In the genomic region with DNA sequence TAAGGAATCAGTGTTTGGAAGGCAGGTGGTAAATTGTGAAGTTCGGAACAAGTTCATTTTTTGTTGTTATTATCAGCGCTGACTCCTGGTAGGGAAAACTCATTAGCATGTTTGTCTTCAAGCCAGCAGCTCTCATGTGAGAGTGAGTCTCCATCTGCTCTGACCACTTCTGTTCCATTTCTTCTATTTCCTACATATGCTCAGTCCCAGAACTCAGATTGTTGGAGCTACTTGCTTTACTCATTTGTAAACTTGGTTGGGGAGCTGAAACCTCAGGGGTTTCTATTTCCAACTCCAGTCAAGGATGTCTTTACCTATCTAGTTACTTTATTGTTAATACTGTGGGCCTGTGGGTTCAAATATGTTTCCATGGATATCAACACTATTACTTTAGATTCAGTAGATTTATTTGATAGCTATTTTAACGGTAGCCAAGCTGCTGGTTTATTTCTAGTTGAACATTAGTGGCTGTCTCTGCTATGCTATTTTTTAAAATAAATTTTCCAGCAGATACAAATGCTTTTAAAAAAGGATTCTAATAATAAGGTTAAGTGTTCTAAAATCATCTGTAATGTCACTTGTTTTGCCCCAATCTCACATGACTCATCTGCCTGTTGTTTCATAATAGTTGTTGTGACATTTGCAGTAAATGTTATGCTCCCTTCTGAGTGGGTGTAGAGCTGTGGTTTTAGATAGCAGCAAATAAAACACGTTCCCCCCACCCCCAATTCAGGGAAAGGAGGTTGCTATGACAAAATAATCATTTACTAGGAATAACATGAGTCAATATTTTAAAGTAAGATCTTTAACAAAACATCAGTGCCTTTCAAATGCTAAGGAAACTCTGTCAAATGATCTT, we compare ENCODE assay signal across 8 cellular contexts.
DNase-seq lines count a peak whose midpoint lies in the region; ATAC-seq, FAIRE-seq and TF ChIP-seq lines count a peak whose summit lies in the region.
"Had no signal": no experiment of that assay in that cellular context is flagged by ENCODE, and none has a peak within 500 bp of the region (broad histone marks: within the 10 kb centered on the region; RNA-seq: fewer than 3 reads in every experiment).

No MANE protein-coding gene starts in this region.

- no peaks in the 10 kb centered on the region for H3K27me3 Mint-ChIP-seq in stimulated activated naive B cell treated with anti-CD40 and anti-IgM and Interleukin-4, amounts not matched to agents 10 μg/mL and 1 μg/mL and 100 μg/mL, for 72 hours

- FAIRE-seq in RCC 7860 (lab: Jason Lieb, UNC), result no peak

- peak; percentile 88 for ATAC-seq in gastroesophageal sphincter
- peak; percentile 78 to 80 for ATAC-seq in stimulated activated naive B cell treated with anti-CD40 and anti-IgM and Interleukin-4, amounts not matched to agents 10 μg/mL and 1 μg/mL and 100 μg/mL, for 72 hours (replicated peaks)
- ATAC-seq in HG03457 (IDR thresholded peaks at IDR 0.05; ENCODE audit: unreplicated experiment), result no peak
- ATAC-seq in HG02973 (IDR thresholded peaks at IDR 0.05; ENCODE audit: unreplicated experiment), result no peak

- TF ChIP-seq CTCF in HFF-Myc (IDR thresholded peaks at IDR 0.05; ENCODE audit: low read depth, low read length, missing control alignments), result no peak
- TF ChIP-seq CTCF in gastroesophageal sphincter (IDR thresholded peaks at IDR 0.05), result no peak

- peaks cover 0 to 37% of the 10 kb centered on the region in 2 donors for H3K36me3 ChIP-seq in gastroesophageal sphincter

- DNase-seq in HFF-Myc (ENCODE audit: extremely low read depth, low read depth) (peak; percentile 38), SKM-1 treated with dmso at 0.1 percent for 144 hours (lab: John Stamatoyannopoulos, UW; ENCODE audit: unreplicated experiment) (peak; percentile 12), RCC 7860 (ENCODE audit: low spot score) (no peak)
- DNase-seq in stimulated activated naive B cell treated with anti-CD40 and anti-IgM and Interleukin-4, amounts not matched to agents 10 μg/mL and 1 μg/mL and 100 μg/mL, for 72 hours, result no peak
- DNase-seq: KBM-7 had no signal

- H3K4me3 Mint-ChIP-seq in stimulated activated naive B cell treated with anti-CD40 and anti-IgM and Interleukin-4, amounts not matched to agents 10 μg/mL and 1 μg/mL and 100 μg/mL, for 72 hours, result peak overlapping the region in 1 of 2 donors; percentile 35

- peak overlapping the region; percentile 63 for H3K27ac Mint-ChIP-seq in stimulated activated naive B cell treated with anti-CD40 and anti-IgM and Interleukin-4, amounts not matched to agents 10 μg/mL and 1 μg/mL and 100 μg/mL, for 72 hours

- no peak for TF ChIP-seq EP300 in gastroesophageal sphincter (IDR thresholded peaks at IDR 0.05)

- H3K27ac ChIP-seq in gastroesophageal sphincter, result peak overlapping the region; percentile 12 to 47 (median 42)

- no peak for TF ChIP-seq POLR2A in gastroesophageal sphincter (IDR thresholded peaks at IDR 0.05)

- no peaks in the 10 kb centered on the region for H3K9me3 Mint-ChIP-seq in stimulated activated naive B cell treated with anti-CD40 and anti-IgM and Interleukin-4, amounts not matched to agents 10 μg/mL and 1 μg/mL and 100 μg/mL, for 72 hours

- H3K9me3 ChIP-seq in gastroesophageal sphincter, result no peaks in the 10 kb centered on the region

- peaks cover 30 to 49% of the 10 kb centered on the region in 2 donors for H3K36me3 Mint-ChIP-seq in stimulated activated naive B cell treated with anti-CD40 and anti-IgM and Interleukin-4, amounts not matched to agents 10 μg/mL and 1 μg/mL and 100 μg/mL, for 72 hours

- H3K4me3 ChIP-seq in HFF-Myc (replicated peaks; ENCODE audit: low read depth, low read length) (no peak overlapping the region), gastroesophageal sphincter (no peak overlapping the region)

- no peaks in the 10 kb centered on the region for H3K27me3 ChIP-seq in gastroesophageal sphincter

- WGBS in gastroesophageal sphincter (ENCODE audit: low coverage in 1 of 2), 2 donors, result 21 to 23% methylated on average over 4 of the region's 4 CpGs

- H3K4me1 Mint-ChIP-seq in stimulated activated naive B cell treated with anti-CD40 and anti-IgM and Interleukin-4, amounts not matched to agents 10 μg/mL and 1 μg/mL and 100 μg/mL, for 72 hours, result peaks cover 9 to 25% of the 10 kb centered on the region in 2 donors

- H3K4me1 ChIP-seq in gastroesophageal sphincter, result peaks cover 0 to 19% (median 2%) of the 10 kb centered on the region in 3 donors

Comparison
In these comparisons a context has a peak if more than half of its experiments do, and no peak if none do; other contexts are left out.
1. DNase-seq: peak in HFF-Myc (single experiment) and SKM-1 treated with dmso at 0.1 percent for 144 hours (single experiment); none in stimulated activated naive B cell treated with anti-CD40 and anti-IgM and Interleukin-4, amounts not matched to agents 10 μg/mL and 1 μg/mL and 100 μg/mL, for 72 hours (single experiment) and RCC 7860 (single experiment).
2. ATAC-seq: peak in gastroesophageal sphincter (single experiment) and stimulated activated naive B cell treated with anti-CD40 and anti-IgM and Interleukin-4, amounts not matched to agents 10 μg/mL and 1 μg/mL and 100 μg/mL, for 72 hours (2 of 2); none in HG03457 (single experiment) and HG02973 (single experiment).